ENCODE assay signal across 20 cellular contexts in the genomic region with DNA sequence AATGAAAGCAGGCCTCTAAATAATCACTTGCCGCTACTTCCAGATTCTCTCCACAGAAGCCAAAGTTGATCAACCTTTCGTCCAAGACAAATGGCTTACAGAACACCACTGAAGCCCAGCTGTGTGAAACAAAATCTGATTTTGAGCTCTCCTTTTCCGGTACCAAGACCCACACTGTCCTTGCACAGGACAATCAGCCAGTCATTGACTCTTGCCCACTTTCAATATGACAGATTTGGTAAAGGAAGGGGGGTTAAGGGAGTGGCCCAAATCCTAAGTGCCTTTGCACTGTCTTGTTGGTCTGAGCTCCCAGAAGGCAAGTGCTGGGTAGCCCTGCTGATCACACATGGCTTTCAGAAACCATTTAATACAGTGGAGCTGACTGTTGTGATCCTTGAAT.
DNase-seq lines count a peak whose midpoint lies in the region; ATAC-seq and TF ChIP-seq lines count a peak whose summit lies in the region.
"Had no signal": no experiment of that assay in that cellular context is flagged by ENCODE, and none has a peak within 500 bp of the region (broad histone marks: within the 10 kb centered on the region; RNA-seq: fewer than 3 reads in every experiment).

No MANE protein-coding gene starts in this region.

- H3K4me1 Mint-ChIP-seq in stimulated activated naive B cell treated with anti-CD40 and anti-IgM and Interleukin-4, amounts not matched to agents 10 μg/mL and 1 μg/mL and 100 μg/mL, for 72 hours, result peaks cover 31 to 59% of the 10 kb centered on the region in 2 donors
- H3K4me1 Mint-ChIP-seq in effector memory CD8-positive, alpha-beta T cell (ENCODE audit: low read depth in 2 of 2), result no peaks in the 10 kb centered on the region
- H3K4me1 Mint-ChIP-seq: activated naive CD4-positive, alpha-beta T cell treated with anti-CD3 and anti-CD28 coated beads, Interleukin-2, amount 50 U/mL, for 24 hours; CD4-positive, alpha-beta memory T cell had no signal

- peaks cover 39% of the 10 kb centered on the region for H3K79me2 ChIP-seq in osteoblast (ENCODE audit: insufficient read depth, low read length)

- ATAC-seq in GM18907 (IDR thresholded peaks at IDR 0.05; ENCODE audit: unreplicated experiment) (peak; percentile 73), GM21737 (IDR thresholded peaks at IDR 0.05; ENCODE audit: unreplicated experiment) (peak; percentile 62), HG03175 (IDR thresholded peaks at IDR 0.05; ENCODE audit: unreplicated experiment) (peak; percentile 88)
- peak in 1 of 2 donors; percentile 48 for ATAC-seq in stimulated activated naive B cell treated with anti-CD40 and anti-IgM and Interleukin-4, amounts not matched to agents 10 μg/mL and 1 μg/mL and 100 μg/mL, for 72 hours (replicated peaks)
- no peak for ATAC-seq in effector memory CD8-positive, alpha-beta T cell (replicated peaks)
- ATAC-seq: PC-3 had no signal

- H3K4me2 ChIP-seq in osteoblast (ENCODE audit: insufficient read depth, low read length), result no peak overlapping the region

- H3K9me3 ChIP-seq in osteoblast (ENCODE audit: low read depth, low read length), result no peaks in the 10 kb centered on the region

- H3K4me3 ChIP-seq in coronary artery (no peak overlapping the region), osteoblast (ENCODE audit: insufficient read depth, low read length) (no peak overlapping the region)
- H3K4me3 ChIP-seq: skin epidermis had no signal

- H3K27me3 Mint-ChIP-seq in stimulated activated naive B cell treated with anti-CD40 and anti-IgM and Interleukin-4, amounts not matched to agents 10 μg/mL and 1 μg/mL and 100 μg/mL, for 72 hours, result no peaks in the 10 kb centered on the region
- peaks cover 22 to 47% of the 10 kb centered on the region in 2 donors for H3K27me3 Mint-ChIP-seq in effector memory CD8-positive, alpha-beta T cell
- H3K27me3 Mint-ChIP-seq: stimulated activated naive CD8-positive, alpha-beta T cell treated with anti-CD3 and anti-CD28 coated beads, Interleukin-15, Interleukin-2, amounts not matched to agents 100 ng/mL and 50 ng/mL, for 24 hours had no signal

- peaks cover 17% of the 10 kb centered on the region for H3K4me1 ChIP-seq in osteoblast (ENCODE audit: insufficient read depth, low read length)

- H3K4me3 Mint-ChIP-seq in stimulated activated naive B cell treated with anti-CD40 and anti-IgM and Interleukin-4, amounts not matched to agents 10 μg/mL and 1 μg/mL and 100 μg/mL, for 72 hours, result no peak overlapping the region
- H3K4me3 Mint-ChIP-seq in effector memory CD8-positive, alpha-beta T cell, result no peak overlapping the region
- H3K4me3 Mint-ChIP-seq: activated naive CD4-positive, alpha-beta T cell treated with anti-CD3 and anti-CD28 coated beads, Interleukin-2, amount 50 U/mL, for 24 hours; CD4-positive, alpha-beta memory T cell; stimulated activated naive CD8-positive, alpha-beta T cell treated with anti-CD3 and anti-CD28 coated beads, Interleukin-15, Interleukin-2, amounts not matched to agents 100 ng/mL and 50 ng/mL, for 24 hours had no signal

- H3K9me3 Mint-ChIP-seq in stimulated activated naive B cell treated with anti-CD40 and anti-IgM and Interleukin-4, amounts not matched to agents 10 μg/mL and 1 μg/mL and 100 μg/mL, for 72 hours, result no peaks in the 10 kb centered on the region
- no peaks in the 10 kb centered on the region for H3K9me3 Mint-ChIP-seq in effector memory CD8-positive, alpha-beta T cell
- H3K9me3 Mint-ChIP-seq: activated naive CD4-positive, alpha-beta T cell treated with anti-CD3 and anti-CD28 coated beads, Interleukin-2, amount 50 U/mL, for 24 hours; stimulated activated naive CD8-positive, alpha-beta T cell treated with anti-CD3 and anti-CD28 coated beads, Interleukin-15, Interleukin-2, amounts not matched to agents 100 ng/mL and 50 ng/mL, for 24 hours had no signal

- DNase-seq in stimulated activated naive B cell treated with anti-CD40 and anti-IgM and Interleukin-4, amounts not matched to agents 10 μg/mL and 1 μg/mL and 100 μg/mL, for 72 hours, result no peak
- DNase-seq in coronary artery (ENCODE audit: low spot score) (no peak), osteoblast (ENCODE audit: insufficient read length, low spot score, missing footprints) (no peak)
- DNase-seq in effector memory CD8-positive, alpha-beta T cell, result no peak
- DNase-seq: activated CD4-positive, CD25-positive, alpha-beta regulatory T cell; activated CD8-positive, alpha-beta memory T cell treated with anti-CD3 and anti-CD28 coated beads, Interleukin-2, amount 50 U/mL, for 4 hours; CD4-positive, alpha-beta memory T cell; effector CD4-positive, alpha-beta T cell; Karpas-422; mesendoderm; NCI-H187; occipital lobe; PC-3 had no signal

- H3K36me3 ChIP-seq in osteoblast (ENCODE audit: insufficient read depth, low read length), result no peaks in the 10 kb centered on the region

- H3K27ac Mint-ChIP-seq in stimulated activated naive B cell treated with anti-CD40 and anti-IgM and Interleukin-4, amounts not matched to agents 10 μg/mL and 1 μg/mL and 100 μg/mL, for 72 hours, result peak overlapping the region; percentile 65
- H3K27ac Mint-ChIP-seq in effector memory CD8-positive, alpha-beta T cell, result no peak overlapping the region
- H3K27ac Mint-ChIP-seq: activated naive CD4-positive, alpha-beta T cell treated with anti-CD3 and anti-CD28 coated beads, Interleukin-2, amount 50 U/mL, for 24 hours; CD4-positive, alpha-beta memory T cell; stimulated activated naive CD8-positive, alpha-beta T cell treated with anti-CD3 and anti-CD28 coated beads, Interleukin-15, Interleukin-2, amounts not matched to agents 100 ng/mL and 50 ng/mL, for 24 hours had no signal

- no peaks in the 10 kb centered on the region for H3K27me3 ChIP-seq in osteoblast (ENCODE audit: insufficient read depth, low read length)

- no peak for TF ChIP-seq CTCF in coronary artery (IDR thresholded peaks at IDR 0.05)
- TF ChIP-seq CTCF in osteoblast (IDR thresholded peaks at IDR 0.05; ENCODE audit: extremely low read depth, low read depth, low read length), result no peak

- H3K36me3 Mint-ChIP-seq in stimulated activated naive B cell treated with anti-CD40 and anti-IgM and Interleukin-4, amounts not matched to agents 10 μg/mL and 1 μg/mL and 100 μg/mL, for 72 hours, result peaks cover 23 to 39% of the 10 kb centered on the region in 2 donors
- no peaks in the 10 kb centered on the region for H3K36me3 Mint-ChIP-seq in effector memory CD8-positive, alpha-beta T cell (ENCODE audit: insufficient read depth)
- H3K36me3 Mint-ChIP-seq: activated naive CD4-positive, alpha-beta T cell treated with anti-CD3 and anti-CD28 coated beads, Interleukin-2, amount 50 U/mL, for 24 hours; CD4-positive, alpha-beta memory T cell had no signal

- no peaks in the 10 kb centered on the region for H4K20me1 ChIP-seq in osteoblast (ENCODE audit: insufficient read depth, low read length)

- no peak overlapping the region for H2AFZ ChIP-seq in osteoblast (ENCODE audit: low read length)

- H3K27ac ChIP-seq in coronary artery (peak overlapping the region in 1 of 2 donors; percentile 40), osteoblast (ENCODE audit: low read depth, low read length) (no peak overlapping the region)
- H3K27ac ChIP-seq: HL-60 had no signal
